In genomic region chr1:6198646-6199297, GRCh38 we compare ENCODE assay signal across 6 cellular contexts. TPM values are rescaled to one million over a fixed set of nuclear protein-coding genes. Genes with fewer than 3 reads are reported as not detected.
DNase-seq lines count a peak whose midpoint lies in the region; ATAC-seq and TF ChIP-seq lines count a peak whose summit lies in the region.

No MANE protein-coding gene starts in this region.

- H3K27ac ChIP-seq in CD4-positive, alpha-beta memory T cell (ENCODE audit: low read depth, low read length), result peak overlapping the region; percentile 74

- peaks cover 21 to 37% of the 10 kb centered on the region in 2 donors for H3K36me3 Mint-ChIP-seq in CD4-positive, alpha-beta memory T cell
- H3K36me3 Mint-ChIP-seq in activated naive CD8-positive, alpha-beta T cell, result peaks cover 17% of the 10 kb centered on the region
- peaks cover 16% of the 10 kb centered on the region for H3K36me3 Mint-ChIP-seq in mesothelial cell of epicardium

- no peaks in the 10 kb centered on the region for H3K9me3 ChIP-seq in CD4-positive, alpha-beta memory T cell (ENCODE audit: control insufficient read depth in 1 of 2, low read length in 2 of 2)

- H3K4me1 ChIP-seq in CD4-positive, alpha-beta memory T cell (ENCODE audit: insufficient read depth, low read length), result peaks cover 42% of the 10 kb centered on the region

- peak in 1 of 5 donors; percentile 51 for DNase-seq in CD4-positive, alpha-beta memory T cell
- no peak for DNase-seq in mesothelial cell of epicardium (ENCODE audit: low spot score in 2 of 2, unreplicated experiment in 2 of 2)
- no peak for DNase-seq in epidermal melanocyte (ENCODE audit: insufficient read length, low spot score)
- no peak for DNase-seq in NCI-H446 (lab: John Stamatoyannopoulos, UW)

- POLR2A ChIA-PET in CD4-positive, alpha-beta memory T cell (lab: Charles Lee; ENCODE audit: partially characterized antibody), result interaction anchor here (1.0 to 1.7 kb wide), 9 partner anchors 9 to 197 kb away, joined by 3 to 4 read pairs (median 3); partner anchors contain the start of gene ACOT7

- CTCF ChIA-PET in CD4-positive, alpha-beta memory T cell (lab: Charles Lee; ENCODE audit: partially characterized antibody), result interaction anchor here (1.7 kb wide), 1 partner anchor 46 kb away, joined by 6 read pairs; no protein-coding TSS in a partner anchor

- peak overlapping the region; percentile 57 to 84 for H3K4me3 ChIP-seq in CD4-positive, alpha-beta memory T cell (ENCODE audit: low read length in 2 of 2)

- H3K27ac Mint-ChIP-seq in CD4-positive, alpha-beta memory T cell, result peak overlapping the region; percentile 86 to 96 (median 93)
- H3K27ac Mint-ChIP-seq in activated naive CD8-positive, alpha-beta T cell, result peak overlapping the region; percentile 97
- H3K27ac Mint-ChIP-seq in mesothelial cell of epicardium, result peak overlapping the region; percentile 90

- intact Hi-C loops in CD4-positive, alpha-beta memory T cell (cut with micrococcal nuclease), result loop anchor here (1.0 to 10.0 kb wide), 5 partner anchors 37 to 587 kb away; partner anchors contain the start of genes ACOT7, CAMTA1, ICMT and NPHP4

- peaks cover 25% of the 10 kb centered on the region for H3K36me3 ChIP-seq in CD4-positive, alpha-beta memory T cell (ENCODE audit: insufficient read depth, low read length)

- H3K4me1 Mint-ChIP-seq in CD4-positive, alpha-beta memory T cell, result peaks cover 31 to 56% (median 42%) of the 10 kb centered on the region in 4 donors
- H3K4me1 Mint-ChIP-seq in activated naive CD8-positive, alpha-beta T cell (ENCODE audit: low read depth), result peaks cover 42% of the 10 kb centered on the region
- peaks cover 31% of the 10 kb centered on the region for H3K4me1 Mint-ChIP-seq in mesothelial cell of epicardium

- no peaks in the 10 kb centered on the region for H3K9me3 Mint-ChIP-seq in CD4-positive, alpha-beta memory T cell
- H3K9me3 Mint-ChIP-seq in activated naive CD8-positive, alpha-beta T cell (ENCODE audit: low read depth), result no peaks in the 10 kb centered on the region
- no peaks in the 10 kb centered on the region for H3K9me3 Mint-ChIP-seq in mesothelial cell of epicardium

- H3K4me3 Mint-ChIP-seq in CD4-positive, alpha-beta memory T cell, result peak overlapping the region; percentile 88 to 94 (median 92)
- peak overlapping the region; percentile 99 for H3K4me3 Mint-ChIP-seq in activated naive CD8-positive, alpha-beta T cell
- peak overlapping the region; percentile 83 for H3K4me3 Mint-ChIP-seq in mesothelial cell of epicardium

- H3K27me3 Mint-ChIP-seq in CD4-positive, alpha-beta memory T cell, result no peaks in the 10 kb centered on the region
- H3K27me3 Mint-ChIP-seq in activated naive CD8-positive, alpha-beta T cell, result no peaks in the 10 kb centered on the region
- no peaks in the 10 kb centered on the region for H3K27me3 Mint-ChIP-seq in mesothelial cell of epicardium (ENCODE audit: low read depth)

- no peak for TF ChIP-seq CTCF in mesothelial cell of epicardium (IDR thresholded peaks at IDR 0.05; ENCODE audit: unreplicated experiment)

- no peaks in the 10 kb centered on the region for H3K27me3 ChIP-seq in CD4-positive, alpha-beta memory T cell (ENCODE audit: insufficient read depth, low read length)

- ATAC-seq in HG02840 (IDR thresholded peaks at IDR 0.05; ENCODE audit: low FRiP score, unreplicated experiment), result peak; percentile 21

RNA-seq across cellular contexts. Expression of gene RPL22, which starts 0.6 kb away (rescaled TPM):
- 100 to 1,000 TPM; 491 to 503 TPM for total RNA-seq in CD4-positive, alpha-beta memory T cell
- 100 to 1,000 TPM; 215 to 259 TPM for polyA plus RNA-seq in CD4-positive, alpha-beta memory T cell
- total RNA-seq in mesothelial cell of epicardium, result 411 to 435 TPM (median 426 TPM) in 3 replicates

RNA-seq across cellular contexts. Expression of gene RNF207, which starts 7.1 kb away (rescaled TPM):
- total RNA-seq in CD4-positive, alpha-beta memory T cell, result 1 to 10 TPM; 8.7 to 9.4 TPM
- 1 to 10 TPM; 1.7 to 2.0 TPM for polyA plus RNA-seq in CD4-positive, alpha-beta memory T cell
- 467 to 481 TPM (median 477 TPM) in 3 replicates for total RNA-seq in mesothelial cell of epicardium

RNA-seq across cellular contexts. Expression of gene CHD5, which starts 18.7 kb away (rescaled TPM):
- total RNA-seq in CD4-positive, alpha-beta memory T cell, result under 1 TPM; 0.06 to 0.17 TPM
- not detected for polyA plus RNA-seq in CD4-positive, alpha-beta memory T cell
- total RNA-seq in mesothelial cell of epicardium, result 4.8 to 4.9 TPM (median 4.9 TPM) in 3 replicates

RNA-seq across cellular contexts. Expression of gene ICMT, which starts 37.0 kb away (rescaled TPM):
- 10 to 100 TPM; 19.6 to 23.1 TPM for total RNA-seq in CD4-positive, alpha-beta memory T cell
- polyA plus RNA-seq in CD4-positive, alpha-beta memory T cell, result 10 to 100 TPM; 16.1 to 21.3 TPM
- total RNA-seq in mesothelial cell of epicardium, result 35.1 to 39.8 TPM (median 39.3 TPM) in 3 replicates

RNA-seq across cellular contexts. Expression of gene HES3, which starts 45.2 kb away (rescaled TPM):
- not detected for total RNA-seq in CD4-positive, alpha-beta memory T cell
- not detected for polyA plus RNA-seq in CD4-positive, alpha-beta memory T cell
- total RNA-seq in mesothelial cell of epicardium, result not detected in 3 replicates

Comparison
In these comparisons a context has a peak if more than half of its experiments do, and no peak if none do; other contexts are left out.
1. RNA of gene RNF207, which starts 7.1 kb away (total RNA-seq): 467 to 481 TPM in mesothelial cell of epicardium; 8.7 to 9.4 TPM in CD4-positive, alpha-beta memory T cell; every median in the first group is over 10 times any median in the second.
2. Peak in every context shown above with its lines, with median percentiles within 50 percentile points of each other: H3K27ac Mint-ChIP-seq and H3K4me3 Mint-ChIP-seq.